ENCODE assay signal across 8 cellular contexts in the genomic region with DNA sequence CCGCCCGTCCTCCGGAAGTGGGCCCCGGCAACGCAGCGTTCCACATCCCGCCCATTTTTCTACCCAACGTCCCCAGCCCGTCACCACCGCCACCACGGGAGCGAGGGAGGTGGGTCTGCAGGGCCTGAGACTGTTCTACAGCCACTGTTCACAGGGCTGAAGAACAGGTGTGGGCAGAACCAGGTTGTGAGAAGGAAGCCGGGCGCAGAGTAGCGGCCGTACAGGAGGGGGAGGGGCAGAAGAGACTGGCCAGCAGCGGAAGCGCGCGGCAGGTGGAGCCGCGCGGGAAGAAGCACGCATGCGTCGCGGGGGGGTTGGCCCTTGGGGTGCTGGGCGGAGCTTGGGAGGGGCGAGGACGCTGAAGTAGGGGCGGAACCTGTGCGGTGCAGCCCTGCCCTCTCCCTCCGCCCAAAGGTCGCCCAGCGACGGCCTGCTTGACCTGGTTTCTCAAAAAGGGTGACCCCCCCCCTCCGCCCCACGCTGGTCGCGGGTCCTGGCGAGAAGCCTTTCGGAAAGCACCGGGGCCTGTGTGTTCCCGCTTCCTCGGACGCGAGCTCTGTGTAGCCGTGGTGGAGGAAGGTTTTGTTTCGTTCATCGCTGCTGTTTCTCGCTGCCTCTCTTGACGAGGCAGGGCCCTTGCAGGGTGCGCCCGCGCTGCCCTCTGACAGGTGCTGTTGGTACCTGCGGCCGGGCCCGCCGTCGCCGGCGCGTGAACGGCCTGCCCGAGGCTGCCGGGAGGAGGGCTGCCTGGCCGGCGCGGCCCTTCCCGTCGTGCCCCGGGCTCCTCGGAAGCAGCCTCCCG. TPM values are rescaled to one million over a fixed set of nuclear protein-coding genes. Genes with fewer than 3 reads are reported as not detected.
DNase-seq lines count a peak whose midpoint lies in the region; ATAC-seq, FAIRE-seq and TF ChIP-seq lines count a peak whose summit lies in the region.

No MANE protein-coding gene starts in this region.

- H3K9me3 ChIP-seq in kidney (ENCODE audit: control insufficient read depth in 1 of 2, low read length in 2 of 2), result no peaks in the 10 kb centered on the region

- peak; percentile 70 for ATAC-seq in GM19023 (IDR thresholded peaks at IDR 0.05; ENCODE audit: unreplicated experiment)
- ATAC-seq in HG03196 (IDR thresholded peaks at IDR 0.05; ENCODE audit: unreplicated experiment), result peak; percentile 63
- peak; percentile 73 for ATAC-seq in central memory CD8-positive, alpha-beta T cell (replicated peaks; ENCODE audit: extremely low read depth, poor library complexity, severe bottlenecking)

- H3K4me3 ChIP-seq in AG10803 (ENCODE audit: low read length), result peak overlapping the region; percentile 92
- peak overlapping the region; percentile 80 to 86 for H3K4me3 ChIP-seq in kidney (ENCODE audit: low read length in 2 of 2)

- peaks cover 28 to 43% of the 10 kb centered on the region in 2 donors for H3K4me1 ChIP-seq in kidney (ENCODE audit: control insufficient read depth in 1 of 2, insufficient read depth in 1 of 2, low read depth in 1 of 2, low read length in 2 of 2)

- no peaks in the 10 kb centered on the region for H3K27me3 Mint-ChIP-seq in central memory CD8-positive, alpha-beta T cell

- H3K36me3 ChIP-seq in kidney (ENCODE audit: control insufficient read depth in 1 of 2, insufficient read depth in 2 of 2, low read length in 2 of 2), result no peaks in the 10 kb centered on the region

- H3K27ac Mint-ChIP-seq in central memory CD8-positive, alpha-beta T cell (ENCODE audit: low read depth), result peak overlapping the region; percentile 95

- peaks cover 54% of the 10 kb centered on the region for H3K4me1 Mint-ChIP-seq in central memory CD8-positive, alpha-beta T cell

- no peak for FAIRE-seq in kidney (lab: Jason Lieb, UNC)

- H3K9me3 Mint-ChIP-seq in central memory CD8-positive, alpha-beta T cell, result no peaks in the 10 kb centered on the region

- peak overlapping the region; percentile 85 to 87 for H3K9ac ChIP-seq in kidney (ENCODE audit: low read length in 2 of 2)

- TF ChIP-seq CTCF in AG10803 (conservative IDR thresholded peaks at IDR 0.05; ENCODE audit: low read length) (no peak), kidney (IDR thresholded peaks at IDR 0.05; ENCODE audit: borderline replicate concordance, extremely low read depth, insufficient read depth) (no peak)

- H3K4me3 Mint-ChIP-seq in central memory CD8-positive, alpha-beta T cell, result peak overlapping the region; percentile 75

- peaks cover 21% of the 10 kb centered on the region for H3K36me3 Mint-ChIP-seq in central memory CD8-positive, alpha-beta T cell (ENCODE audit: insufficient read depth)

- intact Hi-C loops in kidney (cut with DNase I), result no loop called here

- DNase-seq in AG10803 (ENCODE audit: low read depth), result peak; percentile 93
- peak; percentile 95 for DNase-seq in NCI-H345 (lab: John Stamatoyannopoulos, UW)
- peak; percentile 90 to 93 (median 91) for DNase-seq in activated CD4-positive, CD25-positive, alpha-beta regulatory T cell (lab: John Stamatoyannopoulos, UW)
- DNase-seq in central memory CD8-positive, alpha-beta T cell (ENCODE audit: low spot score in 2 of 2), result peak; percentile 91 to 97
- DNase-seq in kidney, result peak; percentile 99
- DNase-seq in stimulated activated CD4-positive, alpha-beta T cell treated with anti-CD3 and anti-CD28 coated beads, Interleukin-15, amount 100 ng/mL, for 1 hour (ENCODE audit: low read depth in 1 of 2, low spot score in 1 of 2), result peak; percentile 93 to 95

- H3K27ac ChIP-seq in kidney (ENCODE audit: low read depth in 2 of 2, low read length in 2 of 2), result peak overlapping the region; percentile 99 to 100

RNA-seq across cellular contexts. Expression of a gene that starts 7.8 kb away (rescaled TPM):
- total RNA-seq in kidney, result 132 TPM
- polyA plus RNA-seq in kidney (ENCODE audit: insufficient read depth, low read depth, low replicate concordance), result 73.3 TPM

RNA-seq across cellular contexts. Expression of a gene that starts 50.7 kb away (rescaled TPM):
- 30.7 TPM for total RNA-seq in kidney
- polyA plus RNA-seq in kidney (ENCODE audit: insufficient read depth, low read depth, low replicate concordance), result 16.2 TPM

Comparison
In these comparisons a context has a peak if more than half of its experiments do, and no peak if none do; other contexts are left out.
1. Peak in every context shown above with its lines: DNase-seq, ATAC-seq, H3K4me3 ChIP-seq and H3K27ac ChIP-seq.